Comparison of ENCODE assay signal across 27 cellular contexts in the genomic region with DNA sequence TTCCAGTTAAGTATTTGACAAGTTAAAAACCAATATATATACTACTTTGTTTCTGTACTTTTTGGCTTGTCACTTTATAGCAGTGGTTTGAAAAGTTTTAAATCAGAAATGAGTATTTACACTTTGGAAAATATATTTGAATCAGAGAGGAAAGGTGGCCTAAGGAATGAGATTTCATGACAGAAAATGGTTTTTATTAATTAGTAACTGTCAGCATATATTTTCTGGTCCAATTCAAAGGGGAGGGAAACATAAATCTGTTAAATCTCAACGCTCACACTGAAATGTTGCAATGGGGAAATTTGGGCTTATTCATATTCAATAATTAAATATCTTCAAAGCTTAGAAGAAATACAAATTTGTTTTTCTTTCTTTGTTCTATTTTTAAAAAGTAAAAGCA.
"Had no signal": no experiment of that assay in that cellular context is flagged by ENCODE, and none has a peak within 500 bp of the region (broad histone marks: within the 10 kb centered on the region; RNA-seq: fewer than 3 reads in every experiment).

No MANE protein-coding gene starts in this region.

- H2AFZ ChIP-seq: neural progenitor cell had no signal

- FAIRE-seq: endometrium, keratinocyte, urothelium cell line had no signal

- H3K27me3 ChIP-seq: esophagus squamous epithelium, heart right ventricle, neural progenitor cell, spleen, testis, tibial artery, upper lobe of left lung had no signal

- H3K9ac ChIP-seq: neural progenitor cell had no signal

- H3K4me2 ChIP-seq: neural progenitor cell had no signal

- H3K27ac Mint-ChIP-seq: effector memory CD8-positive, alpha-beta T cell; memory B cell; natural killer cell treated with Interleukin-12 subunit alpha and Interleukin-12 subunit beta and Interleukin-15 and Interleukin-18, amount 100 ng/mL, for 72 hours; neural progenitor cell; stimulated activated memory B cell treated with anti-CD40 and anti-IgM and Interleukin-4, amounts not matched to agents 10 μg/mL and 1 μg/mL and 100 μg/mL, for 72 hours had no signal

- H3K36me3 ChIP-seq: neural progenitor cell, prostate gland had no signal

- H3K9me3 ChIP-seq: esophagus squamous epithelium, heart right ventricle, prostate gland, spleen, testis, tibial artery, upper lobe of left lung had no signal

- H3K36me3 Mint-ChIP-seq: memory B cell; naive B cell; natural killer cell treated with Interleukin-12 subunit alpha and Interleukin-12 subunit beta and Interleukin-15 and Interleukin-18, amount 100 ng/mL, for 72 hours; stimulated activated memory B cell treated with anti-CD40 and anti-IgM and Interleukin-4, amounts not matched to agents 10 μg/mL and 1 μg/mL and 100 μg/mL, for 72 hours had no signal

- H3K9me3 Mint-ChIP-seq: effector memory CD8-positive, alpha-beta T cell; memory B cell; naive B cell; natural killer cell treated with Interleukin-12 subunit alpha and Interleukin-12 subunit beta and Interleukin-15 and Interleukin-18, amount 100 ng/mL, for 72 hours; stimulated activated memory B cell treated with anti-CD40 and anti-IgM and Interleukin-4, amounts not matched to agents 10 μg/mL and 1 μg/mL and 100 μg/mL, for 72 hours had no signal

- H3K4me1 ChIP-seq: neural progenitor cell, testis had no signal

- H3K27ac ChIP-seq: esophagus squamous epithelium, neural progenitor cell, testis, tibial artery, upper lobe of left lung had no signal

- DNase-seq: cerebellar nuclear complex; cortex of kidney; effector memory CD8-positive, alpha-beta T cell; erythroblast; esophagus squamous epithelium; foreskin melanocyte; glutamatergic neuron; heart right ventricle; left ventricle myocardium superior; naive B cell; spleen; stimulated activated CD4-positive, alpha-beta T cell treated with anti-CD3 and anti-CD28 coated beads, Interleukin-4, amount 100 ng/mL, for 4 hours; stimulated activated naive CD8-positive, alpha-beta T cell treated with anti-CD3 and anti-CD28 coated beads, Interleukin-15, Interleukin-2, amounts not matched to agents 100 U/mL and 50 U/mL, for 24 hours; substantia nigra; testis; upper lobe of left lung had no signal

- H3K4me3 Mint-ChIP-seq: effector memory CD8-positive, alpha-beta T cell; memory B cell; naive B cell; natural killer cell treated with Interleukin-12 subunit alpha and Interleukin-12 subunit beta and Interleukin-15 and Interleukin-18, amount 100 ng/mL, for 72 hours; neural progenitor cell; stimulated activated memory B cell treated with anti-CD40 and anti-IgM and Interleukin-4, amounts not matched to agents 10 μg/mL and 1 μg/mL and 100 μg/mL, for 72 hours had no signal

- H3K4me3 ChIP-seq: esophagus squamous epithelium, heart right ventricle, lung, neural progenitor cell, prostate gland, spleen, testis, tibial artery, upper lobe of left lung had no signal

- ATAC-seq: effector memory CD8-positive, alpha-beta T cell; natural killer cell treated with Interleukin-12 subunit alpha and Interleukin-12 subunit beta and Interleukin-15 and Interleukin-18, amount 100 ng/mL, for 72 hours; sciatic nerve; stimulated activated memory B cell treated with anti-CD40 and anti-IgM and Interleukin-4, amounts not matched to agents 10 μg/mL and 1 μg/mL and 100 μg/mL, for 72 hours; stimulated activated naive CD8-positive, alpha-beta T cell treated with anti-CD3 and anti-CD28 coated beads, Interleukin-15, Interleukin-2, amounts not matched to agents 100 U/mL and 50 U/mL, for 24 hours had no signal
